ENCODE assay signal across 7 cellular contexts in the genomic region with DNA sequence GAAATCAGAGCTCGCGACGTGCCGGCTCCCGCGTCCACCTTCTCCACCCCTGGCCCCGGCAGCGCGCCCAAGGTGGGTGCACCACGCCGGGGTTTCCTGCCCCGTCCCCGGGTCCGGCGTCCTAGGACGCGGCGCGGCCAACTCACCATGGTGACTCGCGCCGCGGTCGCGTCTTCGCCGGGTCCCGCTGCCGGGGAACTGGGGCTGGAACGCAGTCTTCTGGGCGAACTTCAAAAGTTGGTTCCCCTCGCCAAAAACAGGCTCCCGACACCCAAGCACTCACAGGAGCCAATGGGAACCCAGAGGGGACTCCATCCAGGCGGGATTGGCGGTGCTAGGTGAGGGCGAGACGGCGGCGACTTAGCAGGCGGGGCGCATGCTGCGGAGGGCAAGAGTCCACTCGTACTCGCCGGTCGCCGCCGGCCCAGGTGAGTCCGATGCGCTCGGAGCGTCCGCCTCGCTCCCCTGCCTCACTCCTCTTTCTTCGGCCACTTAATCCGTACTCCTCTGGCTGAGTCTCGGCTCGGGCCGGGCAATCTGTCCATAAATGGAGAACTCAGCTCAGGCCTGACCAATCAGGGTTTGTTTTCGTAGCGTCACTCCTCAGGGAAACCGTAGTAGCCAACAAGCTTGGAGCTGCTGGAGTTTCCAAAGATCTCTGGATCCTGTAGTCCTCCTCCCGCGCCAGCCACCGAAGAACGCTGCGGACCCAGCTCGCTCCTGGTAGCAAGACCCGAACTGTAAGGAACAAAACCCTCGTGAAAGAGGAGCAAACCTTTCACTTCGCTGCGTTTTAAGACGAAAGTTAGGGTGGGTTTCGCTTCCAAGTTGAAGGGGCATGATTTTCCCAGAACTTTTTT. TPM values are rescaled to one million over a fixed set of nuclear protein-coding genes. Genes with fewer than 3 reads are reported as not detected.
DNase-seq lines count a peak whose midpoint lies in the region; ATAC-seq and TF ChIP-seq lines count a peak whose summit lies in the region.

MYO1E (minus strand) TSS at position 520 of the 860 bp plus-strand sequence; CDS start at position 149, 371 bp downstream.

- peak; percentile 35 for ATAC-seq in central memory CD8-positive, alpha-beta T cell (replicated peaks; ENCODE audit: extremely low read depth, poor library complexity, severe bottlenecking)

- H3K4me1 Mint-ChIP-seq in central memory CD8-positive, alpha-beta T cell, result peaks cover 21% of the 10 kb centered on the region

- intact Hi-C loops in sigmoid colon (cut with DNase I), result loop anchor here (1.0 to 10.0 kb wide), 2 partner anchors 65 to 598 kb away; partner anchors contain the start of gene MINDY2

- peak within 1 kb of the TSS; percentile 16 for H3K27ac Mint-ChIP-seq in central memory CD8-positive, alpha-beta T cell (ENCODE audit: low read depth)

- DNase-seq in HFF-Myc (ENCODE audit: extremely low read depth, low read depth) (peak; percentile 97), NCI-H1105 (lab: John Stamatoyannopoulos, UW) (peak; percentile 96), SW480 (ENCODE audit: low spot score) (peak; percentile 94), iPS-NIHi11 (ENCODE audit: low spot score) (peak; percentile 98), sigmoid colon (peak; percentile 97)
- DNase-seq in central memory CD8-positive, alpha-beta T cell (ENCODE audit: low spot score in 2 of 2), result no peak

- H3K4me3 Mint-ChIP-seq in central memory CD8-positive, alpha-beta T cell, result peak within 1 kb of the TSS; percentile 83

- 0% methylated on average over 74 of the region's 74 CpGs for WGBS in sigmoid colon, 2 donors

- peak in 1 of 4 donors; percentile 18 for TF ChIP-seq EP300 in sigmoid colon (IDR thresholded peaks at IDR 0.05)

- H3K27ac ChIP-seq in sigmoid colon, result peak within 1 kb of the TSS; percentile 94 to 98 (median 97)

- TF ChIP-seq POLR2A in sigmoid colon (IDR thresholded peaks at IDR 0.05), result peak; percentile 64 to 89

- no peaks in the 10 kb centered on the region for H3K36me3 ChIP-seq in sigmoid colon

- H3K36me3 Mint-ChIP-seq in central memory CD8-positive, alpha-beta T cell (ENCODE audit: insufficient read depth), result peaks cover 2% of the 10 kb centered on the region

- peaks cover 0 to 16% (median 13%) of the 10 kb centered on the region in 4 donors for H3K4me1 ChIP-seq in sigmoid colon

- no peaks in the 10 kb centered on the region for H3K9me3 Mint-ChIP-seq in central memory CD8-positive, alpha-beta T cell

- H3K4me3 ChIP-seq in GM12875 (ENCODE audit: low read depth, low read length), result peak within 1 kb of the TSS; percentile 95
- peak within 1 kb of the TSS; percentile 93 for H3K4me3 ChIP-seq in HFF-Myc (replicated peaks; ENCODE audit: low read depth, low read length)
- H3K4me3 ChIP-seq in sigmoid colon, result peak within 1 kb of the TSS; percentile 66 to 94 (median 87)

- H3K27me3 Mint-ChIP-seq in central memory CD8-positive, alpha-beta T cell, result peaks cover 63% of the 10 kb centered on the region

- H3K9me3 ChIP-seq in sigmoid colon, result no peaks in the 10 kb centered on the region

- H3K27me3 ChIP-seq in sigmoid colon, result no peaks in the 10 kb centered on the region

- TF ChIP-seq CTCF in GM12875 (IDR thresholded peaks at IDR 0.05; ENCODE audit: borderline replicate concordance, insufficient read depth, low read depth, low read length) (no peak), HFF-Myc (IDR thresholded peaks at IDR 0.05; ENCODE audit: low read depth, low read length, missing control alignments) (no peak), sigmoid colon (IDR thresholded peaks at IDR 0.05) (no peak)

RNA-seq across cellular contexts. Expression of gene MYO1E, which starts in this region (rescaled TPM):
- 10 to 100 TPM; 20.6 to 32.1 (median 22.9) TPM for total RNA-seq in sigmoid colon
- polyA plus RNA-seq in sigmoid colon, result 10 to 100 TPM; 44.4 to 92.2 (median 74.1) TPM

Comparison
In these comparisons a context has a peak if more than half of its experiments do, and no peak if none do; other contexts are left out.
1. DNase-seq: peak in HFF-Myc (single experiment), NCI-H1105 (single experiment), SW480 (single experiment), iPS-NIHi11 (single experiment) and sigmoid colon (single experiment); none in central memory CD8-positive, alpha-beta T cell (0 of 2).
2. Peak in every context shown above with its lines, with median percentiles within 50 percentile points of each other: H3K4me3 ChIP-seq.